8 cellular contexts compared by ENCODE assay signal in the genomic region with DNA sequence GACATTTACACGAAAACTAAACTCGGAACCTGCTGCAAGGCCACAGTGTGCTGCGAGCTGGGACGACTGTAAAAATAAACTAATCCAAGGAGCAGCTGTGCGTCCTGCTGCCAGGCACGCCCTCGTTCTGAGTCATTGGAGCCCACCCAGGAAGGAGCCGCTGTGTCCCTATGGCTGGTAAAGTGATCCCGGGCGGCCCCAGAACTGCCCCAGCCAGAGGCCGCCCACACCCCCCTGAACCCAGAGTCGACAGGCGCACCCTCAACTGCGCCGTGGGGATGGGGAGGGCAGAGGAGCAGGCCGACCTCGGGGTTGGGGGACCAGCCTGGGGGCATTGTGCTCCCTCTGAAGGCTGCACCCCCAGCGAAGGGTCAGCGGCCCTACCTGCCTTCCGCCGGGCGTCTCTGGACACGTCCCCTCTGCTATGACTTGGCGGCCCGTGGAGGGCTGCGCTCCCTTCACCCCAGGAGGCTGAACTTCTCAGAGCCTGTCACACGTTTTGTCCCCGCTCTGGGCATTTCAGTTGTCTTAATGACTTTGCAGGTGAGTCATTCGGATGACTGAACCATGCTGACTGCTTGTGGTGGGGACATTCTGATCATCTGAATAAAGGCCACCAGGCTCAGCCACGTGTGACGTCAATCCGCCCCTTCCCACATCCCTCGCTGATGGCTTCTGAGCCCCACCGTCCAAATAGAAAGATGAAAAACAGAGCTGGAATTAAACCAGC. TPM values are rescaled to one million over a fixed set of nuclear protein-coding genes. Genes with fewer than 3 reads are reported as not detected.
DNase-seq lines count a peak whose midpoint lies in the region; ATAC-seq and TF ChIP-seq lines count a peak whose summit lies in the region.

No MANE protein-coding gene starts in this region.

- WGBS in heart right ventricle, 2 donors = 75 to 76% methylated on average over 34 of the region's 34 CpGs

- DNase-seq in SW480 (ENCODE audit: low spot score) (peak; percentile 95), heart right ventricle (no peak), T-helper 2 cell (no peak)
- DNase-seq in stimulated activated naive CD8-positive, alpha-beta T cell treated with anti-CD3 and anti-CD28 coated beads, Interleukin-15, Interleukin-2, amounts not matched to agents 100 U/mL and 50 U/mL, for 24 hours = no peak
- no peak for DNase-seq in activated T-helper 2 cell treated with anti-CD3 and anti-CD28 coated beads, Interferon-gamma antibody, Interleukin-2, Interleukin-4, amounts not matched to agents 10 μg/mL and 5 μg/mL and 100 μg/mL, durations not matched to agents 14 hours and 24 hours and 36 hours (ENCODE audit: low spot score)
- DNase-seq in activated CD4-positive, alpha-beta T cell treated with anti-CD3 and anti-CD28 coated beads for 36 hours = no peak
- no peak for DNase-seq in stimulated activated CD4-positive, alpha-beta T cell treated with anti-CD3 and anti-CD28 coated beads, Interleukin-4, amount 100 ng/mL, for 24 hours

- TF ChIP-seq CTCF in HEK293 (tag by site-specific recombination; IDR thresholded peaks at IDR 0.05) (no peak), heart right ventricle (IDR thresholded peaks at IDR 0.05) (no peak)

- intact Hi-C loops in heart right ventricle (cut with DNase I) = no loop called here
- intact Hi-C loops in activated T-helper 2 cell treated with anti-CD3 and anti-CD28 coated beads, Interferon-gamma antibody, Interleukin-2, Interleukin-4, amounts not matched to agents 10 μg/mL and 5 μg/mL and 100 μg/mL, durations not matched to agents 14 hours and 24 hours and 36 hours (cut with micrococcal nuclease) = no loop called here
- intact Hi-C loops in activated CD4-positive, alpha-beta T cell treated with anti-CD3 and anti-CD28 coated beads for 36 hours (cut with DNase I, micrococcal nuclease) = no loop called here

- ATAC-seq in heart right ventricle = peak in 4 of 8 donors; percentile 1 to 26 (median 6)
- peak; percentile 48 for ATAC-seq in stimulated activated naive CD8-positive, alpha-beta T cell treated with anti-CD3 and anti-CD28 coated beads, Interleukin-15, Interleukin-2, amounts not matched to agents 100 U/mL and 50 U/mL, for 24 hours
- no peak for ATAC-seq in activated CD4-positive, alpha-beta T cell treated with anti-CD3 and anti-CD28 coated beads for 36 hours

- no peaks in the 10 kb centered on the region for H3K36me3 Mint-ChIP-seq in activated T-helper 2 cell treated with anti-CD3 and anti-CD28 coated beads, Interferon-gamma antibody, Interleukin-2, Interleukin-4, amounts not matched to agents 10 μg/mL and 5 μg/mL and 100 μg/mL, durations not matched to agents 14 hours and 24 hours and 36 hours (ENCODE audit: low read depth)
- H3K36me3 Mint-ChIP-seq in activated CD4-positive, alpha-beta T cell treated with anti-CD3 and anti-CD28 coated beads for 36 hours (ENCODE audit: low read depth) = no peaks in the 10 kb centered on the region

- H3K9me3 Mint-ChIP-seq in activated T-helper 2 cell treated with anti-CD3 and anti-CD28 coated beads, Interferon-gamma antibody, Interleukin-2, Interleukin-4, amounts not matched to agents 10 μg/mL and 5 μg/mL and 100 μg/mL, durations not matched to agents 14 hours and 24 hours and 36 hours = no peaks in the 10 kb centered on the region
- H3K9me3 Mint-ChIP-seq in activated CD4-positive, alpha-beta T cell treated with anti-CD3 and anti-CD28 coated beads for 36 hours (ENCODE audit: low read depth) = peaks cover 2% of the 10 kb centered on the region

- no peaks in the 10 kb centered on the region for H3K4me1 ChIP-seq in HEK293 (ENCODE audit: control insufficient read depth, insufficient read depth, low read length)
- peaks cover 4 to 74% (median 35%) of the 10 kb centered on the region in 9 donors for H3K4me1 ChIP-seq in heart right ventricle

- H3K36me3 ChIP-seq in HEK293 (ENCODE audit: control insufficient read depth in 2 of 2, insufficient read depth in 1 of 2, low read length in 2 of 2) (no peaks in the 10 kb centered on the region), heart right ventricle (peaks cover 0 to 6% (median 0%) of the 10 kb centered on the region in 9 donors)

- POLR2A ChIA-PET in HEK293 (lab: Yijun Ruan, JAX) = interaction anchor here (1.0 kb wide), 1 partner anchor 14 kb away, joined by 4 read pairs; no protein-coding TSS in a partner anchor
- POLR2A ChIA-PET in activated CD4-positive, alpha-beta T cell treated with anti-CD3 and anti-CD28 coated beads for 36 hours (lab: Charles Lee) = no interaction called here

- H3K9me3 ChIP-seq in HEK293 (ENCODE audit: control insufficient read depth, insufficient read depth, low read depth, low read length) = no peaks in the 10 kb centered on the region
- no peaks in the 10 kb centered on the region for H3K9me3 ChIP-seq in heart right ventricle

- H3K27me3 Mint-ChIP-seq in activated T-helper 2 cell treated with anti-CD3 and anti-CD28 coated beads, Interferon-gamma antibody, Interleukin-2, Interleukin-4, amounts not matched to agents 10 μg/mL and 5 μg/mL and 100 μg/mL, durations not matched to agents 14 hours and 24 hours and 36 hours (ENCODE audit: low read depth) = no peaks in the 10 kb centered on the region
- peaks cover 1% of the 10 kb centered on the region for H3K27me3 Mint-ChIP-seq in activated CD4-positive, alpha-beta T cell treated with anti-CD3 and anti-CD28 coated beads for 36 hours

- H3K27ac ChIP-seq in HEK293 (ENCODE audit: extremely low read depth, low read depth, low read length) (no peak overlapping the region), heart right ventricle (peak overlapping the region; percentile 48 to 89 (median 80))

- no peak overlapping the region for H3K4me3 Mint-ChIP-seq in activated T-helper 2 cell treated with anti-CD3 and anti-CD28 coated beads, Interferon-gamma antibody, Interleukin-2, Interleukin-4, amounts not matched to agents 10 μg/mL and 5 μg/mL and 100 μg/mL, durations not matched to agents 14 hours and 24 hours and 36 hours (ENCODE audit: low read depth)
- no peak overlapping the region for H3K4me3 Mint-ChIP-seq in activated CD4-positive, alpha-beta T cell treated with anti-CD3 and anti-CD28 coated beads for 36 hours

- H3K4me3 ChIP-seq in HEK293 (ENCODE audit: low read depth, low read length) (peak overlapping the region; percentile 22), heart right ventricle (no peak overlapping the region)

- CTCF ChIA-PET in HEK293 (lab: Yijun Ruan, JAX) = interaction anchor here (0.6 to 1.0 kb wide), 3 partner anchors 17 to 153 kb away, joined by 3 read pairs; no protein-coding TSS in a partner anchor
- CTCF ChIA-PET in activated CD4-positive, alpha-beta T cell treated with anti-CD3 and anti-CD28 coated beads for 36 hours (lab: Charles Lee) = interaction anchor here (0.7 to 0.8 kb wide), 2 partner anchors 11 to 31 kb away, joined by 3 read pairs; no protein-coding TSS in a partner anchor

- H3K4me1 Mint-ChIP-seq in activated T-helper 2 cell treated with anti-CD3 and anti-CD28 coated beads, Interferon-gamma antibody, Interleukin-2, Interleukin-4, amounts not matched to agents 10 μg/mL and 5 μg/mL and 100 μg/mL, durations not matched to agents 14 hours and 24 hours and 36 hours (ENCODE audit: low read depth) = no peaks in the 10 kb centered on the region
- no peaks in the 10 kb centered on the region for H3K4me1 Mint-ChIP-seq in activated CD4-positive, alpha-beta T cell treated with anti-CD3 and anti-CD28 coated beads for 36 hours

- no peak overlapping the region for H3K27ac Mint-ChIP-seq in activated T-helper 2 cell treated with anti-CD3 and anti-CD28 coated beads, Interferon-gamma antibody, Interleukin-2, Interleukin-4, amounts not matched to agents 10 μg/mL and 5 μg/mL and 100 μg/mL, durations not matched to agents 14 hours and 24 hours and 36 hours
- H3K27ac Mint-ChIP-seq in activated CD4-positive, alpha-beta T cell treated with anti-CD3 and anti-CD28 coated beads for 36 hours = no peak overlapping the region

- H3K27me3 ChIP-seq in heart right ventricle = peaks cover 0 to 10% (median 0%) of the 10 kb centered on the region in 7 donors

TF ChIP-seq in HEK293, 187 proteins besides CTCF, POLR2A, EP300 and RAD21 (continues in another document):
- TF ChIP-seq SP2 (tag by site-specific recombination; IDR thresholded peaks at IDR 0.05) = peak; percentile 63
- TF ChIP-seq, protein P1, sequence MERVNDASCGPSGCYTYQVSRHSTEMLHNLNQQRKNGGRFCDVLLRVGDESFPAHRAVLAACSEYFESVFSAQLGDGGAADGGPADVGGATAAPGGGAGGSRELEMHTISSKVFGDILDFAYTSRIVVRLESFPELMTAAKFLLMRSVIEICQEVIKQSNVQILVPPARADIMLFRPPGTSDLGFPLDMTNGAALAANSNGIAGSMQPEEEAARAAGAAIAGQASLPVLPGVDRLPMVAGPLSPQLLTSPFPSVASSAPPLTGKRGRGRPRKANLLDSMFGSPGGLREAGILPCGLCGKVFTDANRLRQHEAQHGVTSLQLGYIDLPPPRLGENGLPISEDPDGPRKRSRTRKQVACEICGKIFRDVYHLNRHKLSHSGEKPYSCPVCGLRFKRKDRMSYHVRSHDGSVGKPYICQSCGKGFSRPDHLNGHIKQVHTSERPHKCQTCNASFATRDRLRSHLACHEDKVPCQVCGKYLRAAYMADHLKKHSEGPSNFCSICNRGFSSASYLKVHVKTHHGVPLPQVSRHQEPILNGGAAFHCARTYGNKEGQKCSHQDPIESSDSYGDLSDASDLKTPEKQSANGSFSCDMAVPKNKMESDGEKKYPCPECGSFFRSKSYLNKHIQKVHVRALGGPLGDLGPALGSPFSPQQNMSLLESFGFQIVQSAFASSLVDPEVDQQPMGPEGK (tag by site-specific recombination; IDR thresholded peaks at IDR 0.05) = peak; percentile 91
- peak; percentile 97 for TF ChIP-seq ZIC2 (tag by site-specific recombination; IDR thresholded peaks at IDR 0.05)
- no peak for TF ChIP-seq ZNF521 (tag by site-specific recombination; IDR thresholded peaks at IDR 0.05)

RNA-seq across cellular contexts. Expression of a gene that starts 42.7 kb away (rescaled TPM):
- 100 to 1,000 TPM; 381 to 939 (median 762) TPM for total RNA-seq in heart right ventricle
- 100 to 1,000 TPM; 163 to 192 TPM for polyA plus RNA-seq in heart right ventricle
- 0.64 TPM in 2 replicates for total RNA-seq in activated T-helper 2 cell treated with anti-CD3 and anti-CD28 coated beads, Interferon-gamma antibody, Interleukin-2, Interleukin-4, amounts not matched to agents 10 μg/mL and 5 μg/mL and 100 μg/mL, durations not matched to agents 14 hours and 24 hours and 36 hours
- under 1 TPM; 0.25 to 0.49 TPM for total RNA-seq in activated CD4-positive, alpha-beta T cell treated with anti-CD3 and anti-CD28 coated beads for 36 hours

RNA-seq across cellular contexts. Expression of a gene that starts 46.7 kb away (rescaled TPM):
- 1 to 10 TPM in 3 of 10 donors, under 1 TPM in 7; 0.30 to 1.8 (median 0.78) TPM for total RNA-seq in heart right ventricle
- 1 to 10 TPM; 1.9 to 3.2 TPM for polyA plus RNA-seq in heart right ventricle
- total RNA-seq in activated T-helper 2 cell treated with anti-CD3 and anti-CD28 coated beads, Interferon-gamma antibody, Interleukin-2, Interleukin-4, amounts not matched to agents 10 μg/mL and 5 μg/mL and 100 μg/mL, durations not matched to agents 14 hours and 24 hours and 36 hours = not detected in 2 replicates
- total RNA-seq in activated CD4-positive, alpha-beta T cell treated with anti-CD3 and anti-CD28 coated beads for 36 hours = 1 to 10 TPM; 1.6 to 2.1 TPM

Comparison
In these comparisons a context has a peak if more than half of its experiments do, and no peak if none do; other contexts are left out.
1. RNA of a gene that starts 42.7 kb away (total RNA-seq): 381 to 939 TPM in heart right ventricle; 0.64 TPM in activated T-helper 2 cell treated with anti-CD3 and anti-CD28 coated beads, Interferon-gamma antibody, Interleukin-2, Interleukin-4, amounts not matched to agents 10 μg/mL and 5 μg/mL and 100 μg/mL, durations not matched to agents 14 hours and 24 hours and 36 hours and 0.25 to 0.49 TPM in activated CD4-positive, alpha-beta T cell treated with anti-CD3 and anti-CD28 coated beads for 36 hours; every median in the first group is over 100 times any median in the second.